ENCODE assay signal across 16 cellular contexts in genomic region chr2:1491751-1492150, GRCh38.
DNase-seq lines count a peak whose midpoint lies in the region; ATAC-seq and TF ChIP-seq lines count a peak whose summit lies in the region.
"Had no signal": no experiment of that assay in that cellular context is flagged by ENCODE, and none has a peak within 500 bp of the region (broad histone marks: within the 10 kb centered on the region; RNA-seq: fewer than 3 reads in every experiment).

No MANE protein-coding gene starts in this region.

- TF ChIP-seq POLR2A in testis (IDR thresholded peaks at IDR 0.05) (no peak), upper lobe of left lung (IDR thresholded peaks at IDR 0.05) (no peak)

- no TSS peak for BruUV-seq in MCF 10A (replicated peaks; lab: Mats Ljungman, UMichigan)
- BruUV-seq in mammary epithelial cell (replicated peaks; lab: Mats Ljungman, UMichigan), result no TSS peak

- no peaks in the 10 kb centered on the region for H3K36me3 ChIP-seq in mammary epithelial cell (ENCODE audit: insufficient read depth, low read length)
- no peaks in the 10 kb centered on the region for H3K36me3 ChIP-seq in neuronal stem cell (replicated peaks in 1 of 2; ENCODE audit: control insufficient read depth in 2 of 2, insufficient read depth in 2 of 2, low read length in 2 of 2)
- H3K36me3 ChIP-seq in testis (ENCODE audit: low read depth, missing control alignments), result no peaks in the 10 kb centered on the region
- no peaks in the 10 kb centered on the region for H3K36me3 ChIP-seq in upper lobe of left lung
- H3K36me3 ChIP-seq: BLaER1 treated with 17β-estradiol and CSF1 and Interleukin-3, amounts not matched to agents 10 nM and 100 nM had no signal

- H2BK5ac ChIP-seq in neuronal stem cell (ENCODE audit: low read length), result no peak overlapping the region

- no peaks in the 10 kb centered on the region for H3K27me3 ChIP-seq in mammary epithelial cell (ENCODE audit: insufficient read depth, low read length)
- no peaks in the 10 kb centered on the region for H3K27me3 ChIP-seq in neuronal stem cell (ENCODE audit: control insufficient read depth in 3 of 3, insufficient read depth in 3 of 3, low read depth in 1 of 3, low read length in 3 of 3)
- no peaks in the 10 kb centered on the region for H3K27me3 ChIP-seq in testis
- no peaks in the 10 kb centered on the region for H3K27me3 ChIP-seq in upper lobe of left lung
- H3K27me3 ChIP-seq: BLaER1 treated with 17β-estradiol and CSF1 and Interleukin-3, amounts not matched to agents 10 nM and 100 nM had no signal

- no peak overlapping the region for H2BK15ac ChIP-seq in neuronal stem cell (ENCODE audit: low read length)

- POLR2A ChIA-PET in MCF 10A (lab: Yijun Ruan, JAX), result no interaction called here

- H3K9me3 Mint-ChIP-seq in MCF 10A (ENCODE audit: unreplicated experiment), result no peaks in the 10 kb centered on the region
- no peaks in the 10 kb centered on the region for H3K9me3 Mint-ChIP-seq in chondrocyte (ENCODE audit: low read depth)

- H3K18ac ChIP-seq in neuronal stem cell (ENCODE audit: low read length), result peak overlapping the region; percentile 22

- H3K4me2 ChIP-seq in mammary epithelial cell (ENCODE audit: insufficient read depth, low read depth, low read length) (no peak overlapping the region), neuronal stem cell (ENCODE audit: insufficient read depth, low read length, poor library complexity, severe bottlenecking) (no peak overlapping the region)
- H3K4me2 ChIP-seq: A549 had no signal

- intact Hi-C loops in MCF 10A (cut with micrococcal nuclease), result no loop called here
- intact Hi-C loops in mammary epithelial cell (cut with micrococcal nuclease), result no loop called here
- intact Hi-C loops in testis (cut with DNase I; ENCODE audit: low total_unique reads), result no loop called here

- H2AFZ ChIP-seq in mammary epithelial cell (ENCODE audit: low read depth, low read length) (no peak overlapping the region), neuronal stem cell (ENCODE audit: low read length) (no peak overlapping the region)

- H3K9me3 ChIP-seq in mammary epithelial cell (replicated peaks; ENCODE audit: insufficient read depth, low read length) (peaks cover 10% of the 10 kb centered on the region), neuronal stem cell (replicated peaks in 1 of 2; ENCODE audit: control insufficient read depth in 2 of 2, insufficient read depth in 1 of 2, low read depth in 1 of 2, low read length in 2 of 2) (no peaks in the 10 kb centered on the region), testis (no peaks in the 10 kb centered on the region), upper lobe of left lung (no peaks in the 10 kb centered on the region)
- H3K9me3 ChIP-seq: A549 had no signal

- WGBS in mammary epithelial cell (ENCODE audit: low coverage, missing lambda C conversion rate), result 62% methylated on average over 6 of the region's 8 CpGs
- no CpG with 5 or more reads among the region's 8 CpGs for WGBS in neuronal stem cell (ENCODE audit: extremely low coverage in 2 of 2, insufficient read length in 2 of 2, insufficient replicate concordance in 1 of 2), 2 donors
- WGBS in testis, 2 donors, result 92 to 94% methylated on average over 7 to 8 of the region's 8 CpGs
- WGBS in upper lobe of left lung, 2 donors, result 84% methylated on average over 8 of the region's 8 CpGs

- H2BK12ac ChIP-seq in neuronal stem cell (ENCODE audit: low read length), result no peak overlapping the region

- no peak for ATAC-seq in upper lobe of left lung (ENCODE audit: low FRiP score in 2 of 2)
- no peak for ATAC-seq in GM19035 (IDR thresholded peaks at IDR 0.05; ENCODE audit: unreplicated experiment)
- ATAC-seq: A549, K562 had no signal

- CTCF ChIA-PET in MCF 10A (lab: Yijun Ruan, JAX) (interaction anchor here (0.7 kb wide), 1 partner anchor 1170 kb away, joined by 4 read pairs; no protein-coding TSS in a partner anchor), mammary epithelial cell (lab: Charles Lee; ENCODE audit: low non-redundant PET) (no interaction called here)

- no peaks in the 10 kb centered on the region for H3K36me3 Mint-ChIP-seq in MCF 10A (ENCODE audit: insufficient read depth, unreplicated experiment)
- H3K36me3 Mint-ChIP-seq in chondrocyte (ENCODE audit: low read depth), result no peaks in the 10 kb centered on the region

- no peak overlapping the region for H3K14ac ChIP-seq in neuronal stem cell (ENCODE audit: low read length)

- H3K4me1 Mint-ChIP-seq in MCF 10A (ENCODE audit: insufficient read depth, unreplicated experiment), result no peaks in the 10 kb centered on the region
- H3K4me1 Mint-ChIP-seq in chondrocyte (ENCODE audit: low read depth), result no peaks in the 10 kb centered on the region

- H3K27ac Mint-ChIP-seq in MCF 10A (ENCODE audit: low read depth, unreplicated experiment) (peak overlapping the region; percentile 67), chondrocyte (ENCODE audit: unreplicated experiment) (no peak overlapping the region)

- dilution Hi-C loops in mammary epithelial cell (cut with HindIII; ENCODE audit: low sequenced_read_pairs), result no loop called here

- H4K91ac ChIP-seq in neuronal stem cell (ENCODE audit: low read depth, low read length, poor library complexity), result no peak overlapping the region

- DNase-seq in MCF 10A (ENCODE audit: unreplicated experiment) (no peak), mammary epithelial cell (no peak), chondrocyte (ENCODE audit: low spot score) (peak; percentile 81), neuronal stem cell (ENCODE audit: low spot score) (no peak), testis (peak; percentile 5), upper lobe of left lung (no peak), RKO (ENCODE audit: low spot score) (no peak)
- DNase-seq: DMS79 treated with DMSO at 0.1 percent for 48 hours, NCI-H1417 treated with DMSO at 0.1 percent for 48 hours, NCI-H2029 treated with DMSO at 0.1 percent for 48 hours, NCI-H2171 treated with DMSO at 0.1 percent for 48 hours, NCI-H748 treated with DMSO at 0.1 percent for 48 hours had no signal

- no peak overlapping the region for H3K4me3 ChIP-seq in mammary epithelial cell (replicated peaks in 1 of 3; ENCODE audit: insufficient read depth in 1 of 3, low read depth in 2 of 3, low read length in 3 of 3)
- no peak overlapping the region for H3K4me3 ChIP-seq in neuronal stem cell (ENCODE audit: low read length in 2 of 2)
- no peak overlapping the region for H3K4me3 ChIP-seq in testis
- H3K4me3 ChIP-seq in upper lobe of left lung, result no peak overlapping the region
- H3K4me3 ChIP-seq: A549; BLaER1 treated with 17β-estradiol and CSF1 and Interleukin-3, amounts not matched to agents 10 nM and 100 nM; K562 had no signal

- no peak overlapping the region for H3K4ac ChIP-seq in neuronal stem cell (ENCODE audit: low read length)

- H3K9ac ChIP-seq in mammary epithelial cell (ENCODE audit: insufficient read depth, low read length) (no peak overlapping the region), neuronal stem cell (ENCODE audit: low read depth, low read length, poor library complexity) (no peak overlapping the region)
- H3K9ac ChIP-seq: BLaER1 treated with 17β-estradiol and CSF1 and Interleukin-3, amounts not matched to agents 10 nM and 100 nM had no signal

- H2BK120ac ChIP-seq in neuronal stem cell (ENCODE audit: low read depth, low read length), result no peak overlapping the region

- TF ChIP-seq CTCF in MCF 10A (IDR thresholded peaks at IDR 0.05; ENCODE audit: unreplicated experiment) (no peak), mammary epithelial cell (conservative IDR thresholded peaks at IDR 0.05 in 1 of 2, IDR thresholded peaks at IDR 0.05 in 1 of 2; ENCODE audit: extremely low read depth in 1 of 2, insufficient read depth in 1 of 2, low read depth in 1 of 2, low read length in 2 of 2) (no peak), chondrocyte (IDR thresholded peaks at IDR 0.05) (no peak), testis (IDR thresholded peaks at IDR 0.05) (no peak), upper lobe of left lung (IDR thresholded peaks at IDR 0.05) (no peak)

- H3K79me2 ChIP-seq in mammary epithelial cell (ENCODE audit: insufficient read depth, low read length), result no peaks in the 10 kb centered on the region

- H3K4me1 ChIP-seq in mammary epithelial cell (ENCODE audit: insufficient read depth, low read length), result peaks cover 6% of the 10 kb centered on the region
- peaks cover 0 to 12% of the 10 kb centered on the region in 2 donors for H3K4me1 ChIP-seq in neuronal stem cell (ENCODE audit: control insufficient read depth in 2 of 2, insufficient read depth in 1 of 2, low read depth in 1 of 2, low read length in 2 of 2)
- H3K4me1 ChIP-seq in testis, result no peaks in the 10 kb centered on the region
- peaks cover 0 to 5% (median 0%) of the 10 kb centered on the region in 4 donors for H3K4me1 ChIP-seq in upper lobe of left lung
- H3K4me1 ChIP-seq: A549 had no signal

- H4K8ac ChIP-seq in neuronal stem cell (ENCODE audit: low read depth, low read length), result no peak overlapping the region

- H3K27ac ChIP-seq in mammary epithelial cell (ENCODE audit: insufficient read depth, low read depth, low read length) (no peak overlapping the region), neuronal stem cell (replicated peaks; ENCODE audit: low read length) (no peak overlapping the region), testis (no peak overlapping the region), upper lobe of left lung (no peak overlapping the region)
- H3K27ac ChIP-seq: A549; BLaER1 treated with 17β-estradiol and CSF1 and Interleukin-3, amounts not matched to agents 10 nM and 100 nM had no signal

- no peaks in the 10 kb centered on the region for H4K20me1 ChIP-seq in mammary epithelial cell (ENCODE audit: insufficient read depth, low read length)
- H4K20me1 ChIP-seq: BLaER1 treated with 17β-estradiol and CSF1 and Interleukin-3, amounts not matched to agents 10 nM and 100 nM had no signal

- in situ Hi-C loops in mammary epithelial cell (cut with MboI; ENCODE audit: low sequenced_read_pairs in 2 of 2), result no loop called here

- H2AK5ac ChIP-seq in neuronal stem cell (ENCODE audit: low read depth, low read length), result no peak overlapping the region

- H3K79me1 ChIP-seq in neuronal stem cell (ENCODE audit: low read depth, low read length), result no peaks in the 10 kb centered on the region

- H3K4me3 Mint-ChIP-seq in MCF 10A (ENCODE audit: unreplicated experiment) (no peak overlapping the region), chondrocyte (ENCODE audit: unreplicated experiment) (no peak overlapping the region)

- no peak for TF ChIP-seq EP300 in upper lobe of left lung (IDR thresholded peaks at IDR 0.05)

- H3K23ac ChIP-seq in neuronal stem cell (ENCODE audit: low read depth, low read length, poor library complexity), result peak overlapping the region; percentile 27

- peaks cover 10% of the 10 kb centered on the region for H3K27me3 Mint-ChIP-seq in MCF 10A (ENCODE audit: insufficient read depth, unreplicated experiment)
- peaks cover 11% of the 10 kb centered on the region for H3K27me3 Mint-ChIP-seq in chondrocyte (ENCODE audit: low read depth)

Comparison
In these comparisons a context has a peak if more than half of its experiments do, and no peak if none do; other contexts are left out.
1. DNase-seq: peak in chondrocyte (single experiment) and testis (single experiment); none in MCF 10A (single experiment), mammary epithelial cell (single experiment), neuronal stem cell (single experiment), upper lobe of left lung (0 of 2) and RKO (single experiment).